ENCODE assay signal across 20 cellular contexts in genomic region chr19:49069026-49069425, GRCh38. TPM values are rescaled to one million over a fixed set of nuclear protein-coding genes. Genes with fewer than 3 reads are reported as not detected.
A peak's percentile ranks its signal among the peaks of the same experiment; 100 is the strongest.
DNase-seq lines count a peak whose midpoint lies in the region; ATAC-seq, FAIRE-seq and TF ChIP-seq lines count a peak whose summit lies in the region.
"Had no signal": no experiment of that assay in that cellular context is flagged by ENCODE, and none has a peak within 500 bp of the region (broad histone marks: within the 10 kb centered on the region; RNA-seq: fewer than 3 reads in every experiment).

No MANE protein-coding gene starts in this region.

- peaks cover 4% of the 10 kb centered on the region for H3K9me3 Mint-ChIP-seq in mesothelial cell of epicardium
- H3K9me3 Mint-ChIP-seq: CD4-positive, alpha-beta T cell had no signal

- TF ChIP-seq POLR2A in gastroesophageal sphincter (IDR thresholded peaks at IDR 0.05) = no peak

- intact Hi-C loops in psoas muscle (cut with DNase I) = loop anchor here in 1 of 2 donors (5.0 kb wide), 1 partner anchor 72 kb away; no protein-coding TSS in a partner anchor

- H3K36me3 Mint-ChIP-seq in mesothelial cell of epicardium = peaks cover 11% of the 10 kb centered on the region

- TF ChIP-seq CTCF in psoas muscle (IDR thresholded peaks at IDR 0.05) = no peak
- TF ChIP-seq CTCF in mesothelial cell of epicardium (IDR thresholded peaks at IDR 0.05; ENCODE audit: unreplicated experiment) = no peak
- TF ChIP-seq CTCF in gastroesophageal sphincter (IDR thresholded peaks at IDR 0.05) = no peak

- H3K4me1 ChIP-seq in psoas muscle (peaks cover 17% of the 10 kb centered on the region), gastroesophageal sphincter (peaks cover 0 to 23% (median 10%) of the 10 kb centered on the region in 3 donors)

- ATAC-seq in psoas muscle (no peak), gastroesophageal sphincter (no peak)
- ATAC-seq: GM12878 had no signal

- H3K27me3 Mint-ChIP-seq in mesothelial cell of epicardium (ENCODE audit: low read depth) = peaks cover 43% of the 10 kb centered on the region

- 71 to 86% (median 71%) methylated on average over 9 of the region's 9 CpGs for WGBS in psoas muscle, 3 donors
- 90 to 96% methylated on average over 4 to 7 of the region's 9 CpGs for WGBS in gastroesophageal sphincter (ENCODE audit: low coverage in 1 of 2), 2 donors

- no peak overlapping the region for H3K27ac Mint-ChIP-seq in mesothelial cell of epicardium
- H3K27ac Mint-ChIP-seq: CD4-positive, alpha-beta T cell; H9 had no signal

- H3K27ac ChIP-seq in psoas muscle (peak overlapping the region; percentile 55), gastroesophageal sphincter (no peak overlapping the region)
- H3K27ac ChIP-seq: 22Rv1; BLaER1 treated with 17β-estradiol and CSF1 and Interleukin-3, amounts not matched to agents 10 nM and 100 nM; GM23248 had no signal

- DNase-seq in AG08395 (ENCODE audit: low spot score) = peak; percentile 24
- DNase-seq in HTR-8/SVneo (ENCODE audit: insufficient read length, low spot score) = no peak
- DNase-seq in astrocyte of the hippocampus (ENCODE audit: low read depth, low spot score) = peak; percentile 28
- no peak for DNase-seq in psoas muscle
- no peak for DNase-seq in NCI-H510A (lab: John Stamatoyannopoulos, UW)
- no peak for DNase-seq in mesothelial cell of epicardium (ENCODE audit: low spot score in 2 of 2, unreplicated experiment in 2 of 2)
- DNase-seq in islet precursor cell = no peak
- DNase-seq: Calu3; CD4-positive, alpha-beta T cell; DMS 273 treated with DMSO at 0.1 percent for 48 hours; GM23248; H9 had no signal

- H3K36me3 ChIP-seq in psoas muscle (ENCODE audit: insufficient read depth in 1 of 2, low read depth in 1 of 2) (no peaks in the 10 kb centered on the region), gastroesophageal sphincter (no peaks in the 10 kb centered on the region)
- H3K36me3 ChIP-seq: BLaER1 treated with 17β-estradiol and CSF1 and Interleukin-3, amounts not matched to agents 10 nM and 100 nM had no signal

- H3K4me3 Mint-ChIP-seq in mesothelial cell of epicardium = no peak overlapping the region
- H3K4me3 Mint-ChIP-seq: CD4-positive, alpha-beta T cell; H9 had no signal

- FAIRE-seq in HTR-8/SVneo (lab: Jason Lieb, UNC) = peak; percentile 58
- FAIRE-seq: GM12878, GM18507 had no signal

- TF ChIP-seq EP300 in gastroesophageal sphincter (IDR thresholded peaks at IDR 0.05) = no peak

- H3K27me3 ChIP-seq in psoas muscle (ENCODE audit: insufficient read depth in 3 of 3, low read length in 2 of 3) (peaks cover 0 to 4% (median 0%) of the 10 kb centered on the region in 3 donors), gastroesophageal sphincter (peaks cover 98% of the 10 kb centered on the region)

- H3K4me3 ChIP-seq in psoas muscle = no peak overlapping the region
- no peak overlapping the region for H3K4me3 ChIP-seq in gastroesophageal sphincter
- H3K4me3 ChIP-seq: BLaER1 treated with 17β-estradiol and CSF1 and Interleukin-3, amounts not matched to agents 10 nM and 100 nM; GM12878; GM23248 had no signal

- peaks cover 47% of the 10 kb centered on the region for H3K4me1 Mint-ChIP-seq in mesothelial cell of epicardium

- H3K9me3 ChIP-seq in psoas muscle (no peaks in the 10 kb centered on the region), gastroesophageal sphincter (no peaks in the 10 kb centered on the region)

RNA-seq across cellular contexts. Expression of gene KCNA7, which starts 3.5 kb away (rescaled TPM):
- 10 to 100 TPM in 3 of 4 donors, 1 to 10 TPM in 1; 9.7 to 21.4 (median 17.2) TPM for total RNA-seq in psoas muscle
- 10 to 100 TPM; 12.6 to 23.9 (median 17.0) TPM for polyA plus RNA-seq in psoas muscle
- 0.07 TPM in 1 of 3 replicates, not detected in the others for total RNA-seq in mesothelial cell of epicardium
- not detected for total RNA-seq in gastroesophageal sphincter
- total RNA-seq: A673; Calu3; CD4-positive, alpha-beta T cell; Daoy; G401; GM12878; GM23248 had no signal
- polyA plus RNA-seq: GM12878 had no signal

RNA-seq across cellular contexts. Expression of gene NTF4, which starts 4.4 kb away (rescaled TPM):
- 1 to 10 TPM; 1.8 to 6.9 (median 5.1) TPM for total RNA-seq in psoas muscle
- polyA plus RNA-seq in psoas muscle = 1 to 10 TPM; 5.6 to 7.4 (median 6.4) TPM
- 48.5 to 50.8 TPM (median 49.6 TPM) in 3 replicates for total RNA-seq in mesothelial cell of epicardium
- under 1 TPM in 1 of 4 donors, not detected in 3; 0.37 TPM for total RNA-seq in gastroesophageal sphincter
- total RNA-seq: A673; CD4-positive, alpha-beta T cell; Daoy; GM12878; GM23248 had no signal
- polyA plus RNA-seq: GM12878 had no signal

RNA-seq across cellular contexts. Expression of gene CGB7, which starts 11.5 kb away (rescaled TPM):
- total RNA-seq in psoas muscle = under 1 TPM; 0.20 to 0.46 (median 0.41) TPM
- polyA plus RNA-seq in psoas muscle = 1 to 10 TPM in 1 of 3 donors, under 1 TPM in 2; 0.52 to 1.1 (median 0.56) TPM
- 23.1 to 26.5 TPM (median 25.5 TPM) in 3 replicates for total RNA-seq in mesothelial cell of epicardium
- total RNA-seq in gastroesophageal sphincter = not detected
- total RNA-seq: A673; CD4-positive, alpha-beta T cell; GM12878 had no signal

RNA-seq across cellular contexts. Expression of gene SNRNP70, which starts 16.2 kb away (rescaled TPM):
- total RNA-seq in psoas muscle (100 to 1,000 TPM in 3 of 4 donors, 10 to 100 TPM in 1; 89.1 to 133 (median 111) TPM), mesothelial cell of epicardium (393 to 413 TPM (median 403 TPM) in 3 replicates), gastroesophageal sphincter (100 to 1,000 TPM in 3 of 4 donors, 10 to 100 TPM in 1; 77.4 to 323 (median 192) TPM)
- 100 to 1,000 TPM in 1 of 3 donors, 10 to 100 TPM in 2; 83.2 to 123 (median 85.3) TPM for polyA plus RNA-seq in psoas muscle

RNA-seq across cellular contexts. Expression of gene CGB8, which starts 20.1 kb away (rescaled TPM):
- not detected for total RNA-seq in psoas muscle
- polyA plus RNA-seq in psoas muscle = not detected
- 0.29 to 0.31 TPM in 2 of 3 replicates, not detected in the other for total RNA-seq in mesothelial cell of epicardium
- not detected for total RNA-seq in gastroesophageal sphincter
- total RNA-seq: A673; CD4-positive, alpha-beta T cell; G401; GM12878; H9 had no signal
- polyA plus RNA-seq: GM12878 had no signal

Comparison
In these comparisons a context has a peak if more than half of its experiments do, and no peak if none do; other contexts are left out.
1. DNase-seq: peak in AG08395 (single experiment) and astrocyte of the hippocampus (single experiment); none in HTR-8/SVneo (single experiment), psoas muscle (0 of 2), NCI-H510A (single experiment), mesothelial cell of epicardium (0 of 2) and islet precursor cell (single experiment).
2. RNA of gene KCNA7, which starts 3.5 kb away (total RNA-seq): 9.7 to 21.4 TPM in psoas muscle; 0.07 TPM in mesothelial cell of epicardium and not detected in gastroesophageal sphincter; every median in the first group is over 10 times any median in the second.
3. RNA of gene CGB7, which starts 11.5 kb away (total RNA-seq): 23.1 to 26.5 TPM in mesothelial cell of epicardium; 0.20 to 0.46 TPM in psoas muscle and not detected in gastroesophageal sphincter; every median in the first group is over 10 times any median in the second.